ENCODE assay signal across 2 cellular contexts in the genomic region with DNA sequence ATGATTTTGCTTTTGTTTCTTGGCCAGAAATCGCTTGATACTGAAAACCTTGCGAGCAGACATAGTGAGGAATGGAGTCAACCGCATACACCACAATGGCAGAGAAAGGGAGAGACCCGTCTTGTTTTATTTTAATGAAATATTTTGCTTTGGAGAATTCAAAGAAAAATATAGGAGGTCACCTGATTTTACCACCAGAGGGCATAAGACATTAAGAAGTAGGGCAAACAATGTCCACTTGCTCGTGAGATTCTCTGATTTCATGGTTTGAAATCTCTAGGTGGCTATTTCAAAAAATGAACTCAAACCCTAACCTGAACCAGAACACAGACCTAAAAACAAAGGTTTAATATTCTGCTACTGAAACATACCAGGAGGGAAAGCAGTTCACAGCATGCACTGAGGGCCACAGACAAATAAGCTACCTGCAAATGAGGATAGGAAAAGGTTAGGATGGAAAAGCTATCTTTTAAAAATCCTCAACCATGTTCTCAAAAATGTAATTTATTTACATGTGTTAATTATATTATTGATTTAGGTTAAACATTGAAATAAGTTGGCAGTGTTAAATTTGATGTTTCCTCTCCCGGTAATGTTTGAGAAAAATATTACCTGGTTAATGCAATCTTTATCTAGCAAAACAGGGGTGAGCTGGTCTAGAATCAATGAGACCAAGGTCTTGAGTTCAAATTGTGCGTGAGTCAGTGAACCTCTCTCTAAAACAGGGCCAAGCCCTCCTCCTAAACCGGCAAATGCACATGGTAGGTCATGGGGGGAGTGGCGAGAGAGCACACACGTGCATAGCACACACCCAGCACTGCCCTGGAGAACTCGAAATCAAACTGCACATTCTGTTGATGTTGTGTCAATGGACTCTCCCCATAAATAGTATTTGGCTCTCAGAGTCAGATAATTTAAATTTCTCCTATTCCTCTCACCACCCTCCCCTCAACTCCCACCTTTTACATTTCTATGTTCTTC.
TF ChIP-seq lines count a peak whose summit lies in the region.

No MANE protein-coding gene starts in this region.

TF ChIP-seq in liver, 16 proteins besides CTCF, POLR2A, EP300 and RAD21 (continued from another document):
- TF ChIP-seq RXRA (IDR thresholded peaks at IDR 0.05): peak in 1 of 2 donors; percentile 53
- TF ChIP-seq YY1 (IDR thresholded peaks at IDR 0.05): peak; percentile 37
- no peak for TF ChIP-seq GABPA (IDR thresholded peaks at IDR 0.05 in 1 of 2, conservative IDR thresholded peaks at IDR 0.05 in 1 of 2)
- TF ChIP-seq, protein P1, sequence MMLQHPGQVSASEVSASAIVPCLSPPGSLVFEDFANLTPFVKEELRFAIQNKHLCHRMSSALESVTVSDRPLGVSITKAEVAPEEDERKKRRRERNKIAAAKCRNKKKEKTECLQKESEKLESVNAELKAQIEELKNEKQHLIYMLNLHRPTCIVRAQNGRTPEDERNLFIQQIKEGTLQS (IDR thresholded peaks at IDR 0.05): no peak

TF ChIP-seq in HepG2, 621 proteins besides CTCF, POLR2A, EP300 and RAD21 (continued from another document):
- TF ChIP-seq POGK (CRISPR knock-in tag; conservative IDR thresholded peaks at IDR 0.05): no peak
- no peak for TF ChIP-seq HNRNPK (IDR thresholded peaks at IDR 0.05; ENCODE audit: low read depth, low read length, poor library complexity, severe bottlenecking)
- no peak for TF ChIP-seq MTA3 (CRISPR knock-in tag; IDR thresholded peaks at IDR 0.05)
- TF ChIP-seq GMEB1 (CRISPR knock-in tag; IDR thresholded peaks at IDR 0.05; ENCODE audit: borderline replicate concordance): no peak
